ENCODE assay signal across 1 cellular context in the genomic region with DNA sequence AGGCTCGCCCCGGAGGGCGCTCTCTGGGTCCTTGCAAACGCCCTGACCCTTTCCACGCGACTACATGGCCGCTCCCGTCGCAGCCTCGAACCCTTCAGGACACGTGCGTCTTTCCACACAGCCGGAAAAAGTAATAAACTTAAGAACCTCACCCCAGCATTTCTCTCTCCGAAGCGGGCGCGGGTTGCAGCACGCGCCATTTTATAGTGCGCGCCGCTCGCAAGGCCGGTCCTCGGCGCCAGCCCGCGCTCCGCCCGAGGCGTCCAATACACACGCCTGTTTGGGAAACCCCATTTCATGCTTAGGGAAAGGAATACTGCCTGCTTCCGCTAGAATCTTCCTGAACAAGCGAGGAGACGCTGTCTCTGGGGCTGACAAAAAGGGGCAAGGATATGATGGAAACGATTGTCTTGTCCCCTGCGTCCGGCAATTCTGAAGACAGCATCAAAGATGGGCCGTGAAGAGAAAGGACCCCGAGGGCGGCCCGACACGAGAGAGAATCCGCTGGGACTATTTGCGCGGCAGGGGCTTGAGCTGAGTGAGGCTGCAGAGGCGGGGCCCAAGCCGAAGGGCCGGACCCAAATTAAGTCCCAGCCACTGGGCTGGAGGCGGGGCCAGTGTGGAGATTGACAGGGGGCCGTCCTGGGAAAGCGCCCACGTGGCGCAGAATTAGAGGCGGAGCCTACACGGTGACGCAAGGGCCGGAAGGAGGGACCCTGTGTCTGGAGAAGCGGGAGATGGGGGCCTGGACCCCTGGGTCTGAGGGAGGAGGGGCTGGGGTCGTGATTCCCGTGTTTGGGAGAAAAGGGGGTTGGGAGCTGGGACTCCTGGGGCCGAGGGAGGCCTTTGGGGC.
A peak's percentile ranks its signal among the peaks of the same experiment; 100 is the strongest.
TF ChIP-seq lines count a peak whose summit lies in the region.

No MANE protein-coding gene starts in this region.

TF ChIP-seq in HepG2, 621 proteins besides CTCF, POLR2A, EP300 and RAD21 (continued from another document and continues in another):
- peak; percentile 53 for TF ChIP-seq YY1 (IDR thresholded peaks at IDR 0.05; ENCODE audit: insufficient read depth, insufficient replicate concordance, low read depth, low read length)
- TF ChIP-seq PRPF4 (IDR thresholded peaks at IDR 0.05; ENCODE audit: low read depth, low read length, poor library complexity, severe bottlenecking) = no peak
- TF ChIP-seq ZBTB38 (CRISPR knock-in tag; IDR thresholded peaks at IDR 0.05) = no peak; the same call in 1 of the 2 replicates
- TF ChIP-seq, protein P1, sequence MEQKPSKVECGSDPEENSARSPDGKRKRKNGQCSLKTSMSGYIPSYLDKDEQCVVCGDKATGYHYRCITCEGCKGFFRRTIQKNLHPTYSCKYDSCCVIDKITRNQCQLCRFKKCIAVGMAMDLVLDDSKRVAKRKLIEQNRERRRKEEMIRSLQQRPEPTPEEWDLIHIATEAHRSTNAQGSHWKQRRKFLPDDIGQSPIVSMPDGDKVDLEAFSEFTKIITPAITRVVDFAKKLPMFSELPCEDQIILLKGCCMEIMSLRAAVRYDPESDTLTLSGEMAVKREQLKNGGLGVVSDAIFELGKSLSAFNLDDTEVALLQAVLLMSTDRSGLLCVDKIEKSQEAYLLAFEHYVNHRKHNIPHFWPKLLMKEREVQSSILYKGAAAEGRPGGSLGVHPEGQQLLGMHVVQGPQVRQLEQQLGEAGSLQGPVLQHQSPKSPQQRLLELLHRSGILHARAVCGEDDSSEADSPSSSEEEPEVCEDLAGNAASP (CRISPR knock-in tag; IDR thresholded peaks at IDR 0.05; ENCODE audit: borderline replicate concordance) = no peak
- peak; percentile 81 for TF ChIP-seq ATF1 (CRISPR knock-in tag; IDR thresholded peaks at IDR 0.05)
- peak; percentile 63 for TF ChIP-seq U2AF1 (optimal IDR thresholded peaks at IDR 0.05; ENCODE audit: low read depth, low read length)
- TF ChIP-seq, protein P2, sequence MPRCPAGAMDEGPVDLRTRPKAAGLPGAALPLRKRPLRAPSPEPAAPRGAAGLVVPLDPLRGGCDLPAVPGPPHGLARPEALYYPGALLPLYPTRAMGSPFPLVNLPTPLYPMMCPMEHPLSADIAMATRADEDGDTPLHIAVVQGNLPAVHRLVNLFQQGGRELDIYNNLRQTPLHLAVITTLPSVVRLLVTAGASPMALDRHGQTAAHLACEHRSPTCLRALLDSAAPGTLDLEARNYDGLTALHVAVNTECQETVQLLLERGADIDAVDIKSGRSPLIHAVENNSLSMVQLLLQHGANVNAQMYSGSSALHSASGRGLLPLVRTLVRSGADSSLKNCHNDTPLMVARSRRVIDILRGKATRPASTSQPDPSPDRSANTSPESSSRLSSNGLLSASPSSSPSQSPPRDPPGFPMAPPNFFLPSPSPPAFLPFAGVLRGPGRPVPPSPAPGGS (CRISPR knock-in tag; IDR thresholded peaks at IDR 0.05) = peak; percentile 65; the same call in 1 of the 2 replicates
- no peak for TF ChIP-seq RCOR2 (CRISPR knock-in tag; IDR thresholded peaks at IDR 0.05)
- TF ChIP-seq SALL2 (CRISPR knock-in tag; IDR thresholded peaks at IDR 0.05) = no peak
- TF ChIP-seq ZMYM3 (CRISPR knock-in tag; IDR thresholded peaks at IDR 0.05) = no peak
- peak; percentile 76 for TF ChIP-seq ETV5 (CRISPR knock-in tag; IDR thresholded peaks at IDR 0.05; ENCODE audit: borderline replicate concordance)
- no peak for TF ChIP-seq JUNB (CRISPR knock-in tag; IDR thresholded peaks at IDR 0.05; ENCODE audit: borderline replicate concordance)
- TF ChIP-seq, protein P3, sequence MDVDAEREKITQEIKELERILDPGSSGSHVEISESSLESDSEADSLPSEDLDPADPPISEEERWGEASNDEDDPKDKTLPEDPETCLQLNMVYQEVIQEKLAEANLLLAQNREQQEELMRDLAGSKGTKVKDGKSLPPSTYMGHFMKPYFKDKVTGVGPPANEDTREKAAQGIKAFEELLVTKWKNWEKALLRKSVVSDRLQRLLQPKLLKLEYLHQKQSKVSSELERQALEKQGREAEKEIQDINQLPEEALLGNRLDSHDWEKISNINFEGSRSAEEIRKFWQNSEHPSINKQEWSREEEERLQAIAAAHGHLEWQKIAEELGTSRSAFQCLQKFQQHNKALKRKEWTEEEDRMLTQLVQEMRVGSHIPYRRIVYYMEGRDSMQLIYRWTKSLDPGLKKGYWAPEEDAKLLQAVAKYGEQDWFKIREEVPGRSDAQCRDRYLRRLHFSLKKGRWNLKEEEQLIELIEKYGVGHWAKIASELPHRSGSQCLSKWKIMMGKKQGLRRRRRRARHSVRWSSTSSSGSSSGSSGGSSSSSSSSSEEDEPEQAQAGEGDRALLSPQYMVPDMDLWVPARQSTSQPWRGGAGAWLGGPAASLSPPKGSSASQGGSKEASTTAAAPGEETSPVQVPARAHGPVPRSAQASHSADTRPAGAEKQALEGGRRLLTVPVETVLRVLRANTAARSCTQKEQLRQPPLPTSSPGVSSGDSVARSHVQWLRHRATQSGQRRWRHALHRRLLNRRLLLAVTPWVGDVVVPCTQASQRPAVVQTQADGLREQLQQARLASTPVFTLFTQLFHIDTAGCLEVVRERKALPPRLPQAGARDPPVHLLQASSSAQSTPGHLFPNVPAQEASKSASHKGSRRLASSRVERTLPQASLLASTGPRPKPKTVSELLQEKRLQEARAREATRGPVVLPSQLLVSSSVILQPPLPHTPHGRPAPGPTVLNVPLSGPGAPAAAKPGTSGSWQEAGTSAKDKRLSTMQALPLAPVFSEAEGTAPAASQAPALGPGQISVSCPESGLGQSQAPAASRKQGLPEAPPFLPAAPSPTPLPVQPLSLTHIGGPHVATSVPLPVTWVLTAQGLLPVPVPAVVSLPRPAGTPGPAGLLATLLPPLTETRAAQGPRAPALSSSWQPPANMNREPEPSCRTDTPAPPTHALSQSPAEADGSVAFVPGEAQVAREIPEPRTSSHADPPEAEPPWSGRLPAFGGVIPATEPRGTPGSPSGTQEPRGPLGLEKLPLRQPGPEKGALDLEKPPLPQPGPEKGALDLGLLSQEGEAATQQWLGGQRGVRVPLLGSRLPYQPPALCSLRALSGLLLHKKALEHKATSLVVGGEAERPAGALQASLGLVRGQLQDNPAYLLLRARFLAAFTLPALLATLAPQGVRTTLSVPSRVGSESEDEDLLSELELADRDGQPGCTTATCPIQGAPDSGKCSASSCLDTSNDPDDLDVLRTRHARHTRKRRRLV (CRISPR knock-in tag; IDR thresholded peaks at IDR 0.05) = no peak
- no peak for TF ChIP-seq ZNF160 (CRISPR knock-in tag; IDR thresholded peaks at IDR 0.05)
- TF ChIP-seq MAF1 (CRISPR knock-in tag; IDR thresholded peaks at IDR 0.05; ENCODE audit: borderline replicate concordance) = no peak
- TF ChIP-seq SRSF4 (IDR thresholded peaks at IDR 0.05; ENCODE audit: low read depth, low read length, poor library complexity, severe bottlenecking) = no peak
- no peak for TF ChIP-seq KDM1A (CRISPR knock-in tag; IDR thresholded peaks at IDR 0.05)
- TF ChIP-seq FOXP1 (IDR thresholded peaks at IDR 0.05) = no peak
- TF ChIP-seq FOXP1 (CRISPR knock-in tag; IDR thresholded peaks at IDR 0.05) = no peak
- no peak for TF ChIP-seq BORCS8-MEF2B (CRISPR knock-in tag; IDR thresholded peaks at IDR 0.05)
- no peak; the same call in 1 of the 2 replicates for TF ChIP-seq ZNF225 (CRISPR knock-in tag; IDR thresholded peaks at IDR 0.05)
- TF ChIP-seq, protein P4, sequence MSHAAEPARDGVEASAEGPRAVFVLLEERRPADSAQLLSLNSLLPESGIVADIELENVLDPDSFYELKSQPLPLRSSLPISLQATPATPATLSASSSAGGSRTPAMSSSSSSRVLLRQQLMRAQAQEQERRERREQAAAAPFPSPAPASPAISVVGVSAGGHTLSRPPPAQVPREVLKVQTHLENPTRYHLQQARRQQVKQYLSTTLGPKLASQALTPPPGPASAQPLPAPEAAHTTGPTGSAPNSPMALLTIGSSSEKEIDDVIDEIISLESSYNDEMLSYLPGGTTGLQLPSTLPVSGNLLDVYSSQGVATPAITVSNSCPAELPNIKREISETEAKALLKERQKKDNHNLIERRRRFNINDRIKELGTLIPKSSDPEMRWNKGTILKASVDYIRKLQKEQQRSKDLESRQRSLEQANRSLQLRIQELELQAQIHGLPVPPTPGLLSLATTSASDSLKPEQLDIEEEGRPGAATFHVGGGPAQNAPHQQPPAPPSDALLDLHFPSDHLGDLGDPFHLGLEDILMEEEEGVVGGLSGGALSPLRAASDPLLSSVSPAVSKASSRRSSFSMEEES (CRISPR knock-in tag; IDR thresholded peaks at IDR 0.05) = no peak; the same call in 1 of the 2 replicates
- TF ChIP-seq ZBTB21 (CRISPR knock-in tag; IDR thresholded peaks at IDR 0.05) = no peak
- 0 out of 2 replicates have a peak, but pooled peaks have one; percentile 86 for TF ChIP-seq ZNF878 (CRISPR knock-in tag; IDR thresholded peaks at IDR 0.05)
- peak; percentile 29 for TF ChIP-seq ZNF781 (CRISPR knock-in tag; IDR thresholded peaks at IDR 0.05; ENCODE audit: borderline replicate concordance, not compliant biosample characterization)
- TF ChIP-seq, protein P5, sequence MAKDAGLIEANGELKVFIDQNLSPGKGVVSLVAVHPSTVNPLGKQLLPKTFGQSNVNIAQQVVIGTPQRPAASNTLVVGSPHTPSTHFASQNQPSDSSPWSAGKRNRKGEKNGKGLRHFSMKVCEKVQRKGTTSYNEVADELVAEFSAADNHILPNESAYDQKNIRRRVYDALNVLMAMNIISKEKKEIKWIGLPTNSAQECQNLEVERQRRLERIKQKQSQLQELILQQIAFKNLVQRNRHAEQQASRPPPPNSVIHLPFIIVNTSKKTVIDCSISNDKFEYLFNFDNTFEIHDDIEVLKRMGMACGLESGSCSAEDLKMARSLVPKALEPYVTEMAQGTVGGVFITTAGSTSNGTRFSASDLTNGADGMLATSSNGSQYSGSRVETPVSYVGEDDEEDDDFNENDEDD (CRISPR knock-in tag; IDR thresholded peaks at IDR 0.05; ENCODE audit: borderline replicate concordance) = peak; percentile 96
- TF ChIP-seq FOXA3 (CRISPR knock-in tag; IDR thresholded peaks at IDR 0.05) = no peak
- TF ChIP-seq, protein P6, sequence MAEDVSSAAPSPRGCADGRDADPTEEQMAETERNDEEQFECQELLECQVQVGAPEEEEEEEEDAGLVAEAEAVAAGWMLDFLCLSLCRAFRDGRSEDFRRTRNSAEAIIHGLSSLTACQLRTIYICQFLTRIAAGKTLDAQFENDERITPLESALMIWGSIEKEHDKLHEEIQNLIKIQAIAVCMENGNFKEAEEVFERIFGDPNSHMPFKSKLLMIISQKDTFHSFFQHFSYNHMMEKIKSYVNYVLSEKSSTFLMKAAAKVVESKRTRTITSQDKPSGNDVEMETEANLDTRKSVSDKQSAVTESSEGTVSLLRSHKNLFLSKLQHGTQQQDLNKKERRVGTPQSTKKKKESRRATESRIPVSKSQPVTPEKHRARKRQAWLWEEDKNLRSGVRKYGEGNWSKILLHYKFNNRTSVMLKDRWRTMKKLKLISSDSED (CRISPR knock-in tag; IDR thresholded peaks at IDR 0.05) = no peak
- TF ChIP-seq ZNF251 (CRISPR knock-in tag; IDR thresholded peaks at IDR 0.05) = no peak
- peak; percentile 85 for TF ChIP-seq SP4 (CRISPR knock-in tag; IDR thresholded peaks at IDR 0.05)
- no peak for TF ChIP-seq NCOA5 (CRISPR knock-in tag; IDR thresholded peaks at IDR 0.05)
- TF ChIP-seq, protein P7, sequence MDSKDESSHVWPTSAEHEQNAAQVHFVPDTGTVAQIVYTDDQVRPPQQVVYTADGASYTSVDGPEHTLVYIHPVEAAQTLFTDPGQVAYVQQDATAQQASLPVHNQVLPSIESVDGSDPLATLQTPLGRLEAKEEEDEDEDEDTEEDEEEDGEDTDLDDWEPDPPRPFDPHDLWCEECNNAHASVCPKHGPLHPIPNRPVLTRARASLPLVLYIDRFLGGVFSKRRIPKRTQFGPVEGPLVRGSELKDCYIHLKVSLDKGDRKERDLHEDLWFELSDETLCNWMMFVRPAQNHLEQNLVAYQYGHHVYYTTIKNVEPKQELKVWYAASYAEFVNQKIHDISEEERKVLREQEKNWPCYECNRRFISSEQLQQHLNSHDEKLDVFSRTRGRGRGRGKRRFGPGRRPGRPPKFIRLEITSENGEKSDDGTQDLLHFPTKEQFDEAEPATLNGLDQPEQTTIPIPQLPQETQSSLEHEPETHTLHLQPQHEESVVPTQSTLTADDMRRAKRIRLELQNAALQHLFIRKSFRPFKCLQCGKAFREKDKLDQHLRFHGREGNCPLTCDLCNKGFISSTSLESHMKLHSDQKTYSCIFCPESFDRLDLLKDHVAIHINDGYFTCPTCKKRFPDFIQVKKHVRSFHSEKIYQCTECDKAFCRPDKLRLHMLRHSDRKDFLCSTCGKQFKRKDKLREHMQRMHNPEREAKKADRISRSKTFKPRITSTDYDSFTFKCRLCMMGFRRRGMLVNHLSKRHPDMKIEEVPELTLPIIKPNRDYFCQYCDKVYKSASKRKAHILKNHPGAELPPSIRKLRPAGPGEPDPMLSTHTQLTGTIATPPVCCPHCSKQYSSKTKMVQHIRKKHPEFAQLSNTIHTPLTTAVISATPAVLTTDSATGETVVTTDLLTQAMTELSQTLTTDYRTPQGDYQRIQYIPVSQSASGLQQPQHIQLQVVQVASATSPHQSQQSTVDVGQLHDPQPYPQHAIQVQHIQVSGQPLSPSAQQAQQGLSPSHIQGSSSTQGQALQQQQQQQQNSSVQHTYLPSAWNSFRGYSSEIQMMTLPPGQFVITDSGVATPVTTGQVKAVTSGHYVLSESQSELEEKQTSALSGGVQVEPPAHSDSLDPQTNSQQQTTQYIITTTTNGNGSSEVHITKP (CRISPR knock-in tag; IDR thresholded peaks at IDR 0.05; ENCODE audit: low read depth) = no peak
- no peak for TF ChIP-seq KDM6A (CRISPR knock-in tag; IDR thresholded peaks at IDR 0.05; ENCODE audit: low read depth)
- TF ChIP-seq MYC (CRISPR knock-in tag; IDR thresholded peaks at IDR 0.05; ENCODE audit: borderline replicate concordance) = no peak; the same call in none of the 2 replicates
- TF ChIP-seq, protein P8, sequence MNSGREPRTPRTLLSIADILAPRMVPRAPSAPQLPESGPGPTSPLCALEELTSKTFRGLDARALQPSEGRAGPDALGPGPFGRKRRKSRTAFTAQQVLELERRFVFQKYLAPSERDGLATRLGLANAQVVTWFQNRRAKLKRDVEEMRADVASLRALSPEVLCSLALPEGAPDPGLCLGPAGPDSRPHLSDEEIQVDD (CRISPR knock-in tag; IDR thresholded peaks at IDR 0.05; ENCODE audit: borderline replicate concordance) = no peak
- no peak for TF ChIP-seq ZNF496 (CRISPR knock-in tag; IDR thresholded peaks at IDR 0.05; ENCODE audit: insufficient replicate concordance)
